In the genomic region with DNA sequence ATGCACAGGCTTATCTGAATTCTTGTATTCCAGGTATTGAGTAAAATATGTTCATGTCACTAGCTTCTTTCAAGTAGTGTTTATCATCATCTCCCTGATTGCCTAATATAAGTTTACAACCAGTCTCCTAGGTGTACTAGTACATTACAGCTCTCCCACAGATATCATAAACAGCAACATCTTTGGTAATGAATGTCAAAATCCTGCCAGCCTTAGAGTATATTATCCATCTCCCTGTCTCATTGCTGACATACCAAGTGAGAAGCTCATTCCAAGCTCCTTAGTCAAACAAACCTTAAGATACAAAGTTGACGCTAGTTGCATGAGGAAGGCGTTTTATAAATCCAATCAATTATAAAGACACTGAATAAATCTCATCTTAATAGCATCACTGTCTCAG, we compare ENCODE assay signal across 23 cellular contexts.
DNase-seq lines count a peak whose midpoint lies in the region; ATAC-seq and TF ChIP-seq lines count a peak whose summit lies in the region.
"Had no signal": no experiment of that assay in that cellular context is flagged by ENCODE, and none has a peak within 500 bp of the region (broad histone marks: within the 10 kb centered on the region; RNA-seq: fewer than 3 reads in every experiment).

No MANE protein-coding gene starts in this region.

- H3K9me3 ChIP-seq in SK-N-SH, result no peaks in the 10 kb centered on the region
- H3K9me3 ChIP-seq in hepatocyte (ENCODE audit: low read depth), result no peaks in the 10 kb centered on the region
- H3K9me3 ChIP-seq: BLaER1 treated with 17β-estradiol and CSF1 and Interleukin-3, amounts not matched to agents 10 nM and 100 nM; Caco-2 had no signal

- TF ChIP-seq CTCF in SK-N-SH (IDR thresholded peaks at IDR 0.05) (no peak), hepatocyte (IDR thresholded peaks at IDR 0.05; ENCODE audit: poor library complexity) (no peak)

- H3K27ac ChIP-seq in SK-N-SH (ENCODE audit: low read depth in 2 of 2, low read length in 1 of 2) (no peak overlapping the region), hepatocyte (peak overlapping the region; percentile 21)
- H3K27ac ChIP-seq: 22Rv1; BLaER1 treated with 17β-estradiol and CSF1 and Interleukin-3, amounts not matched to agents 10 nM and 100 nM had no signal

- no peak overlapping the region for H3K4me3 ChIP-seq in SK-N-SH (ENCODE audit: low read depth in 2 of 2, low read length in 1 of 2)
- H3K4me3 ChIP-seq in hepatocyte, result no peak overlapping the region
- H3K4me3 ChIP-seq: BLaER1 treated with 17β-estradiol and CSF1 and Interleukin-3, amounts not matched to agents 10 nM and 100 nM; GM23338 had no signal

- H3K79me2 ChIP-seq in SK-N-SH (ENCODE audit: insufficient read depth), result no peaks in the 10 kb centered on the region
- H3K79me2 ChIP-seq in hepatocyte, result no peaks in the 10 kb centered on the region

- CTCF ChIA-PET in SK-N-SH (lab: Yijun Ruan, JAX), result no interaction called here

- POLR2A ChIA-PET in SK-N-SH (lab: Yijun Ruan, JAX), result no interaction called here

- WGBS in SK-N-SH (ENCODE audit: low lambda C conversion rate), result 43% methylated on average over 2 of the region's 2 CpGs
- 52% methylated on average over 2 of the region's 2 CpGs for WGBS in hepatocyte (ENCODE audit: low lambda C conversion rate, missing lambda C conversion rate)

- no peak for TF ChIP-seq RAD21 in SK-N-SH (IDR thresholded peaks at IDR 0.05; ENCODE audit: low read length)

- no peak overlapping the region for H3K4me2 ChIP-seq in SK-N-SH
- peak overlapping the region; percentile 10 for H3K4me2 ChIP-seq in hepatocyte
- H3K4me2 ChIP-seq: BLaER1 treated with 17β-estradiol and CSF1 and Interleukin-3, amounts not matched to agents 10 nM and 100 nM; GM23338 had no signal

- no peak overlapping the region for H2AFZ ChIP-seq in SK-N-SH (ENCODE audit: low read depth)
- H2AFZ ChIP-seq in hepatocyte, result no peak overlapping the region
- H2AFZ ChIP-seq: GM23338 had no signal

- no peaks in the 10 kb centered on the region for H3K4me1 ChIP-seq in SK-N-SH (ENCODE audit: control insufficient read depth in 1 of 2, insufficient read depth in 2 of 2, low read depth in 1 of 2, low read length in 1 of 2)
- no peaks in the 10 kb centered on the region for H3K4me1 ChIP-seq in hepatocyte (ENCODE audit: insufficient read depth)
- H3K4me1 ChIP-seq: BLaER1 treated with 17β-estradiol and CSF1 and Interleukin-3, amounts not matched to agents 10 nM and 100 nM; Caco-2 had no signal

- H3K36me3 ChIP-seq in SK-N-SH (replicated peaks in 1 of 2; ENCODE audit: control insufficient read depth in 1 of 2, insufficient read depth in 2 of 2, low read length in 1 of 2) (no peaks in the 10 kb centered on the region), hepatocyte (replicated peaks; ENCODE audit: insufficient read depth, low read depth) (no peaks in the 10 kb centered on the region)
- H3K36me3 ChIP-seq: BLaER1 treated with 17β-estradiol and CSF1 and Interleukin-3, amounts not matched to agents 10 nM and 100 nM had no signal

- ATAC-seq in SK-N-SH treated with all-trans-retinoic acid at 6 μM for 48 hours, result no peak; the same call in 2 of the 3 replicates
- ATAC-seq in HG02870 (IDR thresholded peaks at IDR 0.05; ENCODE audit: unreplicated experiment), result no peak
- ATAC-seq: GM23338 had no signal

- H3K9me2 ChIP-seq in SK-N-SH (no peaks in the 10 kb centered on the region), hepatocyte (replicated peaks; ENCODE audit: insufficient read depth) (no peaks in the 10 kb centered on the region)

- no peaks in the 10 kb centered on the region for H3F3A ChIP-seq in SK-N-SH (replicated peaks; ENCODE audit: insufficient read depth)

- DNase-seq in SK-N-SH (no peak), astrocyte of the hippocampus (ENCODE audit: low read depth, low spot score) (peak; percentile 14), hepatocyte (ENCODE audit: low spot score) (peak; percentile 28), putamen (ENCODE audit: low spot score) (no peak), MV-4-11 (lab: John Stamatoyannopoulos, UW) (no peak)
- DNase-seq in stimulated activated CD4-positive, alpha-beta T cell treated with anti-CD3 and anti-CD28 coated beads, Interleukin-2, amount 100 ng/mL, for 48 hours, result no peak
- DNase-seq: Caco-2; CD4-positive, alpha-beta memory T cell; DMS153; HCEC 1CT; IMR-90; NCI-H1417; NCI-H1694 treated with DMSO at 0.1 percent for 48 hours; NCI-H2081 treated with DMSO at 0.1 percent for 48 hours; NCI-H2171 treated with DMSO at 0.1 percent for 48 hours; NCI-H446; NCI-H526; Right ventricle myocardium superior had no signal

- H4K20me1 ChIP-seq in SK-N-SH (ENCODE audit: insufficient read depth) (no peaks in the 10 kb centered on the region), hepatocyte (ENCODE audit: insufficient read depth, poor library complexity, severe bottlenecking) (no peaks in the 10 kb centered on the region)
- H4K20me1 ChIP-seq: BLaER1 treated with 17β-estradiol and CSF1 and Interleukin-3, amounts not matched to agents 10 nM and 100 nM had no signal

- H3K9ac ChIP-seq in SK-N-SH, result no peak overlapping the region
- H3K9ac ChIP-seq: BLaER1 treated with 17β-estradiol and CSF1 and Interleukin-3, amounts not matched to agents 10 nM and 100 nM had no signal

- TF ChIP-seq EP300 in SK-N-SH (IDR thresholded peaks at IDR 0.05; ENCODE audit: borderline replicate concordance in 1 of 2, low read depth in 1 of 2, low read length in 1 of 2), result no peak

- no peaks in the 10 kb centered on the region for H3K27me3 ChIP-seq in SK-N-SH (ENCODE audit: insufficient read depth)
- no peaks in the 10 kb centered on the region for H3K27me3 ChIP-seq in hepatocyte
- H3K27me3 ChIP-seq: BLaER1 treated with 17β-estradiol and CSF1 and Interleukin-3, amounts not matched to agents 10 nM and 100 nM had no signal

TF ChIP-seq in SK-N-SH treated with all-trans-retinoic acid at 6 μM for 48 hours, 23 proteins besides CTCF, POLR2A, EP300 and RAD21:
- TF ChIP-seq ZC3H10 (CRISPR knock-in tag; IDR thresholded peaks at IDR 0.05) (no peak; the same call in 1 of the 2 replicates), ZNF565 (CRISPR knock-in tag; conservative IDR thresholded peaks at IDR 0.05; ENCODE audit: low read depth) (no peak), ISL1 (CRISPR knock-in tag; IDR thresholded peaks at IDR 0.05) (peak; percentile 64), TSHZ2 (CRISPR knock-in tag; IDR thresholded peaks at IDR 0.05) (no peak)

TF ChIP-seq in SK-N-SH, 30 proteins besides CTCF, POLR2A, EP300 and RAD21 (continues in another document):
- TF ChIP-seq TAF1 (IDR thresholded peaks at IDR 0.05; ENCODE audit: borderline replicate concordance, low read depth, low read length), result no peak
- no peak for TF ChIP-seq USF1 (IDR thresholded peaks at IDR 0.05; ENCODE audit: borderline replicate concordance, low read depth)
- TF ChIP-seq PBX3 (IDR thresholded peaks at IDR 0.05), result no peak
- no peak for TF ChIP-seq GATA2 (CRISPR knock-in tag; IDR thresholded peaks at IDR 0.05)
- no peak for TF ChIP-seq SMC3 (IDR thresholded peaks at IDR 0.05; ENCODE audit: low read depth, low read length)
- no peak for TF ChIP-seq JUND (IDR thresholded peaks at IDR 0.05)
- no peak for TF ChIP-seq IRF3 (IDR thresholded peaks at IDR 0.05; ENCODE audit: low read depth, low read length)
- no peak for TF ChIP-seq MEF2A (IDR thresholded peaks at IDR 0.05; ENCODE audit: borderline replicate concordance, low read depth)
- TF ChIP-seq FOXJ3 (CRISPR knock-in tag; IDR thresholded peaks at IDR 0.05), result no peak
- TF ChIP-seq USF2 (IDR thresholded peaks at IDR 0.05; ENCODE audit: borderline replicate concordance, low read depth, low read length), result no peak
- no peak for TF ChIP-seq RFX5 (IDR thresholded peaks at IDR 0.05; ENCODE audit: low read length)
- no peak for TF ChIP-seq NFIC (IDR thresholded peaks at IDR 0.05; ENCODE audit: borderline replicate concordance)
- TF ChIP-seq NRF1 (IDR thresholded peaks at IDR 0.05; ENCODE audit: low read depth, low read length), result no peak

Comparison
In these comparisons a context has a peak if more than half of its experiments do, and no peak if none do; other contexts are left out.
1. DNase-seq: peak in astrocyte of the hippocampus (single experiment) and hepatocyte (single experiment); none in SK-N-SH (single experiment), putamen (single experiment), MV-4-11 (single experiment) and stimulated activated CD4-positive, alpha-beta T cell treated with anti-CD3 and anti-CD28 coated beads, Interleukin-2, amount 100 ng/mL, for 48 hours (0 of 2).